27 cellular contexts compared by ENCODE assay signal in genomic region chr18:32875625-32876024, GRCh38.
"Had no signal": no experiment of that assay in that cellular context is flagged by ENCODE, and none has a peak within 500 bp of the region (broad histone marks: within the 10 kb centered on the region; RNA-seq: fewer than 3 reads in every experiment).

No MANE protein-coding gene starts in this region.

- ATAC-seq: naive thymus-derived CD8-positive, alpha-beta T cell; natural killer cell treated with Interleukin-12 subunit alpha and Interleukin-12 subunit beta and Interleukin-15 and Interleukin-18, amount 100 ng/mL, for 72 hours; psoas muscle; right cardiac atrium; right lobe of liver; stimulated activated effector memory CD8-positive, alpha-beta T cell treated with anti-CD3 and anti-CD28 coated beads, Interleukin-12 subunit alpha, Interleukin-12 subunit beta, amount 100 ng/mL, for 72 hours; stimulated activated naive CD8-positive, alpha-beta T cell treated with anti-CD3 and anti-CD28 coated beads, Interleukin-15, amount 100 ng/mL, for 72 hours; stimulated activated naive CD8-positive, alpha-beta T cell treated with anti-CD3 and anti-CD28 coated beads, Interleukin-15, Interleukin-2, amounts not matched to agents 100 U/mL and 50 U/mL, for 24 hours; upper lobe of right lung had no signal

- H3K27ac Mint-ChIP-seq: naive thymus-derived CD8-positive, alpha-beta T cell; natural killer cell treated with Interleukin-12 subunit alpha and Interleukin-12 subunit beta and Interleukin-15 and Interleukin-18, amount 100 ng/mL, for 72 hours; neural progenitor cell; progenitor cell of endocrine pancreas; stimulated activated effector memory CD8-positive, alpha-beta T cell treated with anti-CD3 and anti-CD28 coated beads, Interleukin-12 subunit alpha, Interleukin-12 subunit beta, amount 100 ng/mL, for 72 hours; stimulated activated naive CD8-positive, alpha-beta T cell treated with anti-CD3 and anti-CD28 coated beads, Interleukin-15, amount 100 ng/mL, for 72 hours; type B pancreatic cell had no signal

- H3K36me3 Mint-ChIP-seq: naive thymus-derived CD8-positive, alpha-beta T cell; natural killer cell treated with Interleukin-12 subunit alpha and Interleukin-12 subunit beta and Interleukin-15 and Interleukin-18, amount 100 ng/mL, for 72 hours; stimulated activated effector memory CD8-positive, alpha-beta T cell treated with anti-CD3 and anti-CD28 coated beads, Interleukin-12 subunit alpha, Interleukin-12 subunit beta, amount 100 ng/mL, for 72 hours; type B pancreatic cell had no signal

- H3K4me3 Mint-ChIP-seq: naive thymus-derived CD8-positive, alpha-beta T cell; natural killer cell treated with Interleukin-12 subunit alpha and Interleukin-12 subunit beta and Interleukin-15 and Interleukin-18, amount 100 ng/mL, for 72 hours; neural progenitor cell; stimulated activated effector memory CD8-positive, alpha-beta T cell treated with anti-CD3 and anti-CD28 coated beads, Interleukin-12 subunit alpha, Interleukin-12 subunit beta, amount 100 ng/mL, for 72 hours; stimulated activated naive CD8-positive, alpha-beta T cell treated with anti-CD3 and anti-CD28 coated beads, Interleukin-15, amount 100 ng/mL, for 72 hours; type B pancreatic cell had no signal

- H3K27me3 Mint-ChIP-seq: naive thymus-derived CD8-positive, alpha-beta T cell; natural killer cell treated with Interleukin-12 subunit alpha and Interleukin-12 subunit beta and Interleukin-15 and Interleukin-18, amount 100 ng/mL, for 72 hours; stimulated activated naive CD8-positive, alpha-beta T cell treated with anti-CD3 and anti-CD28 coated beads, Interleukin-15, amount 100 ng/mL, for 72 hours; type B pancreatic cell had no signal

- H3K4me1 Mint-ChIP-seq: stimulated activated effector memory CD8-positive, alpha-beta T cell treated with anti-CD3 and anti-CD28 coated beads, Interleukin-12 subunit alpha, Interleukin-12 subunit beta, amount 100 ng/mL, for 72 hours; stimulated activated naive CD8-positive, alpha-beta T cell treated with anti-CD3 and anti-CD28 coated beads, Interleukin-15, amount 100 ng/mL, for 72 hours had no signal

- DNase-seq: naive thymus-derived CD8-positive, alpha-beta T cell; occipital lobe; ovary; posterior cingulate gyrus; psoas muscle; right cardiac atrium; right lobe of liver; sigmoid colon; small intestine; stimulated activated CD4-positive, alpha-beta T cell treated with anti-CD3 and anti-CD28 coated beads, Interleukin-15, amount 100 ng/mL, for 24 hours; stimulated activated CD4-positive, alpha-beta T cell treated with anti-CD3 and anti-CD28 coated beads, Interleukin-2, amount 100 ng/mL, for 24 hours; stimulated activated CD4-positive, alpha-beta T cell treated with anti-CD3 and anti-CD28 coated beads, Interleukin-2, amount 100 ng/mL, for 48 hours; stimulated activated CD4-positive, alpha-beta T cell treated with anti-CD3 and anti-CD28 coated beads, Interleukin-4, amount 100 ng/mL, for 24 hours; stimulated activated naive CD4-positive, alpha-beta T cell; stimulated activated naive CD8-positive, alpha-beta T cell treated with anti-CD3 and anti-CD28 coated beads, Interleukin-15, amount 100 ng/mL, for 72 hours; stimulated activated naive CD8-positive, alpha-beta T cell treated with anti-CD3 and anti-CD28 coated beads, Interleukin-15, Interleukin-2, amounts not matched to agents 100 U/mL and 50 U/mL, for 24 hours; substantia nigra; testis; tibial artery; transverse colon; upper lobe of right lung; uterus had no signal
